22 cellular contexts compared by ENCODE assay signal in genomic region chr12:64491718-64492117, GRCh38.
"Had no signal": no experiment of that assay in that cellular context is flagged by ENCODE, and none has a peak within 500 bp of the region (broad histone marks: within the 10 kb centered on the region; RNA-seq: fewer than 3 reads in every experiment).

No MANE protein-coding gene starts in this region.

- H3K4me1 Mint-ChIP-seq: brain had no signal

- H3K4me3 Mint-ChIP-seq: activated naive CD8-positive, alpha-beta T cell; brain; effector memory CD8-positive, alpha-beta T cell; natural killer cell treated with Interleukin-12 subunit alpha and Interleukin-12 subunit beta and Interleukin-15 and Interleukin-18, amount 100 ng/mL, for 72 hours had no signal

- DNase-seq: activated CD4-positive, alpha-beta T cell treated with anti-CD3 and anti-CD28 coated beads for 48 hours; activated CD4-positive, CD25-positive, alpha-beta regulatory T cell; cortex of kidney; effector memory CD8-positive, alpha-beta T cell; erythroblast; gastrocnemius medialis; glutamatergic neuron; islet precursor cell; left ventricle myocardium inferior; mesendoderm; stimulated activated CD4-positive, alpha-beta T cell treated with anti-CD3 and anti-CD28 coated beads, Interleukin-15, amount 100 ng/mL, for 24 hours; stimulated activated CD4-positive, alpha-beta T cell treated with anti-CD3 and anti-CD28 coated beads, Interleukin-2, amount 100 ng/mL, for 24 hours; stimulated activated naive CD4-positive, alpha-beta T cell; T-helper 1 cell; testis; transverse colon had no signal

- H3K27ac Mint-ChIP-seq: activated naive CD8-positive, alpha-beta T cell; brain; natural killer cell treated with Interleukin-12 subunit alpha and Interleukin-12 subunit beta and Interleukin-15 and Interleukin-18, amount 100 ng/mL, for 72 hours had no signal

- H3K27ac ChIP-seq: ascending aorta, gastrocnemius medialis, left ventricle myocardium inferior, right atrium auricular region, testis, transverse colon had no signal

- H3K27me3 ChIP-seq: ascending aorta, gastrocnemius medialis, right atrium auricular region, testis, transverse colon had no signal

- ATAC-seq: effector memory CD8-positive, alpha-beta T cell; gastrocnemius medialis; natural killer cell treated with Interleukin-12 subunit alpha and Interleukin-12 subunit beta and Interleukin-15 and Interleukin-18, amount 100 ng/mL, for 72 hours had no signal

- H3K27me3 Mint-ChIP-seq: activated naive CD8-positive, alpha-beta T cell; brain; effector memory CD8-positive, alpha-beta T cell; natural killer cell treated with Interleukin-12 subunit alpha and Interleukin-12 subunit beta and Interleukin-15 and Interleukin-18, amount 100 ng/mL, for 72 hours had no signal

- H3K4me3 ChIP-seq: ascending aorta, gastrocnemius medialis, left ventricle myocardium inferior, lung, right atrium auricular region, testis, transverse colon had no signal

- H3K9me3 Mint-ChIP-seq: brain; effector memory CD8-positive, alpha-beta T cell; natural killer cell treated with Interleukin-12 subunit alpha and Interleukin-12 subunit beta and Interleukin-15 and Interleukin-18, amount 100 ng/mL, for 72 hours had no signal
